Comparison of ENCODE assay signal across 21 cellular contexts in the genomic region with DNA sequence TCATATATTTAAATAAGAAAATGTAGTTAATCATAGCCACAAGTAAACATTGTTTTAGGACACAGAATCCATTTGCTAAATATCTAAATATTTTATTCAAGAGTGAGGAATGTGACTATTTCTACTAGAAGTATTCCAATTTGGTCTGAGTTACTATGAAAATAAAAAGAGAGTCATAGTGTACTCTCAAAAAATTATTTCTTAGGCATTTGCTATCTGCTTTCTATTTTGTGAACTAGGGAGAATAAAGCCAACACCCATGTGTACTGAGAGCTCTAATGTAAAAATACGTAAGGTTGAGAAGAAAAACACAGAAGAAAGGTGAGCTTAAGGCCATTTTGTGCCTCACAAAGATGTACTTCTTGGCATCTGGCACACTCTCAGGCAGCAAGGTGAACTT.
"Had no signal": no experiment of that assay in that cellular context is flagged by ENCODE, and none has a peak within 500 bp of the region (broad histone marks: within the 10 kb centered on the region; RNA-seq: fewer than 3 reads in every experiment).

No MANE protein-coding gene starts in this region.

- H3K9me3 ChIP-seq: mucosa of descending colon, neutrophil, pancreas, right lobe of liver, testis had no signal

- H3K27me3 ChIP-seq: dorsolateral prefrontal cortex, heart right ventricle, neutrophil, pancreas, right lobe of liver, testis had no signal

- H3K27me3 Mint-ChIP-seq: naive thymus-derived CD8-positive, alpha-beta T cell; progenitor cell of endocrine pancreas; stimulated activated naive B cell treated with anti-CD40 and anti-IgM and Interleukin-4, amounts not matched to agents 10 μg/mL and 1 μg/mL and 100 μg/mL, for 72 hours; stimulated activated naive CD8-positive, alpha-beta T cell treated with anti-CD3 and anti-CD28 coated beads, Interleukin-15, amount 100 ng/mL, for 72 hours had no signal

- H3K4me3 Mint-ChIP-seq: naive thymus-derived CD8-positive, alpha-beta T cell; stimulated activated naive B cell treated with anti-CD40 and anti-IgM and Interleukin-4, amounts not matched to agents 10 μg/mL and 1 μg/mL and 100 μg/mL, for 72 hours; stimulated activated naive CD8-positive, alpha-beta T cell treated with anti-CD3 and anti-CD28 coated beads, Interleukin-15, amount 100 ng/mL, for 72 hours had no signal

- H3K4me3 ChIP-seq: dorsolateral prefrontal cortex, heart right ventricle, mucosa of descending colon, pancreas, right lobe of liver, skin epidermis, testis had no signal

- H3K9me3 Mint-ChIP-seq: naive thymus-derived CD8-positive, alpha-beta T cell; stimulated activated naive B cell treated with anti-CD40 and anti-IgM and Interleukin-4, amounts not matched to agents 10 μg/mL and 1 μg/mL and 100 μg/mL, for 72 hours; stimulated activated naive CD8-positive, alpha-beta T cell treated with anti-CD3 and anti-CD28 coated beads, Interleukin-15, amount 100 ng/mL, for 72 hours had no signal

- H3K36me3 Mint-ChIP-seq: naive thymus-derived CD8-positive, alpha-beta T cell; stimulated activated naive B cell treated with anti-CD40 and anti-IgM and Interleukin-4, amounts not matched to agents 10 μg/mL and 1 μg/mL and 100 μg/mL, for 72 hours had no signal

- H3K4me1 ChIP-seq: pancreas, right lobe of liver had no signal

- H3K27ac ChIP-seq: neutrophil, pancreas, right lobe of liver had no signal

- H3K36me3 ChIP-seq: heart right ventricle, neutrophil, pancreas, right lobe of liver had no signal

- H3K27ac Mint-ChIP-seq: naive thymus-derived CD8-positive, alpha-beta T cell; progenitor cell of endocrine pancreas; stimulated activated naive B cell treated with anti-CD40 and anti-IgM and Interleukin-4, amounts not matched to agents 10 μg/mL and 1 μg/mL and 100 μg/mL, for 72 hours; stimulated activated naive CD8-positive, alpha-beta T cell treated with anti-CD3 and anti-CD28 coated beads, Interleukin-15, amount 100 ng/mL, for 72 hours had no signal

- DNase-seq: cortex of kidney; dorsolateral prefrontal cortex; effector CD8-positive, alpha-beta T cell; heart right ventricle; hypothalamus; kidney glomerular epithelial cell; mammary epithelial cell; mucosa of descending colon; naive thymus-derived CD8-positive, alpha-beta T cell; pancreas; right lobe of liver; stimulated activated CD4-positive, alpha-beta T cell treated with anti-CD3 and anti-CD28 coated beads, Interleukin-2, amount 100 ng/mL, for 24 hours; stimulated activated CD4-positive, alpha-beta T cell treated with anti-CD3 and anti-CD28 coated beads, Interleukin-4, amount 100 ng/mL, for 4 hours; stimulated activated naive B cell treated with anti-CD40 and anti-IgM and Interleukin-4, amounts not matched to agents 10 μg/mL and 1 μg/mL and 100 μg/mL, for 72 hours; stimulated activated naive CD8-positive, alpha-beta T cell treated with anti-CD3 and anti-CD28 coated beads, Interleukin-15, amount 100 ng/mL, for 72 hours; testis; trophoblast cell had no signal

- ATAC-seq: esophagus mucosa; mucosa of descending colon; naive thymus-derived CD8-positive, alpha-beta T cell; pancreas; right lobe of liver; stimulated activated naive B cell treated with anti-CD40 and anti-IgM and Interleukin-4, amounts not matched to agents 10 μg/mL and 1 μg/mL and 100 μg/mL, for 72 hours; stimulated activated naive CD8-positive, alpha-beta T cell treated with anti-CD3 and anti-CD28 coated beads, Interleukin-15, amount 100 ng/mL, for 72 hours had no signal
